ENCODE assay signal across 14 cellular contexts in the genomic region with DNA sequence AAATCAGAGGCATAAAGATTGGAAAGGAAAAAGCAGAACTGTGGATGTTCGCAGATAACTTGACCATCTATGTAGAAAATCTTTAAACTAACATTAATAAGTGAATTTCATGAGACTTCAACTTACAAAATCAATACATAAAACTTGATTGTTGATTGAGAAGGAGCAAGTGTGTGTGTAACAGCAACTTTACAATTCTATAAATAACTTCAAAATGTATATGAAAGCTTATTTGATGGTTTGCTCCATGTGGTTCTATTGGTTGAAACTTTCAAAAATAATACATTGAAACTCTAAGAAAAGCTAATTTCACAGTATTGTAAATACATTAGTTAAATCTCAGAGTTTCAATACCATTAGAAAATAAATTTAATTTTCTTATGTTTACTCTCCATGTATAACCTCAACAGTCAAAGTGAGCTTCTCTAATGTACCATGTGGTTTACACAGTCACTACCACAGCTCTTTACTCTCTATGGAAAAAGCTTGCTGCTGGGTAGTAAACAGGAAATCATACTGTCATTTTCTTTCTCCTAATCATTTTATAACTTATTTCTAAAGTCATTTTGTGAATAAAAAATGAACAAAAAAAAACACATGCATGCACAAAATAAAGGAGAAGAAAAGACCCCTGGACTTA. TPM values are rescaled to one million over a fixed set of nuclear protein-coding genes. Genes with fewer than 3 reads are reported as not detected.
DNase-seq lines count a peak whose midpoint lies in the region; ATAC-seq, FAIRE-seq and TF ChIP-seq lines count a peak whose summit lies in the region.
"Had no signal": no experiment of that assay in that cellular context is flagged by ENCODE, and none has a peak within 500 bp of the region (broad histone marks: within the 10 kb centered on the region; RNA-seq: fewer than 3 reads in every experiment).

No MANE protein-coding gene starts in this region.

- peak overlapping the region; percentile 40 for H3K4me3 Mint-ChIP-seq in CD8-positive, alpha-beta T cell
- H3K4me3 Mint-ChIP-seq in activated naive CD8-positive, alpha-beta T cell, result peak overlapping the region; percentile 46
- H3K4me3 Mint-ChIP-seq in Caco-2 (ENCODE audit: unreplicated experiment), result no peak overlapping the region
- H3K4me3 Mint-ChIP-seq: GM23338, mesothelial cell of epicardium had no signal

- H3K9me3 Mint-ChIP-seq in CD8-positive, alpha-beta T cell, result peaks cover 12% of the 10 kb centered on the region
- H3K9me3 Mint-ChIP-seq in activated naive CD8-positive, alpha-beta T cell (ENCODE audit: low read depth), result peaks cover 10% of the 10 kb centered on the region
- peaks cover 12% of the 10 kb centered on the region for H3K9me3 Mint-ChIP-seq in Caco-2 (ENCODE audit: unreplicated experiment)

- H3K36me3 Mint-ChIP-seq in CD8-positive, alpha-beta T cell, result peaks cover 45% of the 10 kb centered on the region
- H3K36me3 Mint-ChIP-seq in activated naive CD8-positive, alpha-beta T cell, result peaks cover 22% of the 10 kb centered on the region
- H3K36me3 Mint-ChIP-seq in Caco-2 (ENCODE audit: insufficient read depth, unreplicated experiment), result no peaks in the 10 kb centered on the region

- intact Hi-C loops in CD8-positive, alpha-beta T cell (cut with DNase I, micrococcal nuclease), result loop anchor here (1.0 kb wide), 2 partner anchors 10 to 12 kb away; a partner anchor contains a TSS
- intact Hi-C loops in Caco-2 (cut with micrococcal nuclease; ENCODE audit: unreplicated experiment), result no loop called here

- H3K4me1 ChIP-seq in CD8-positive, alpha-beta T cell (ENCODE audit: insufficient read depth, low read length), result peaks cover 20% of the 10 kb centered on the region
- no peaks in the 10 kb centered on the region for H3K4me1 ChIP-seq in Caco-2

- no peak for DNase-seq in CD8-positive, alpha-beta T cell
- DNase-seq in NCI-H2171 treated with DMSO at 0.1 percent for 48 hours (lab: John Stamatoyannopoulos, UW) (no peak), NCI-H226 (no peak), Caco-2 (no peak), urothelium cell line (ENCODE audit: low spot score) (no peak)
- DNase-seq: cerebellar nuclear complex, foreskin melanocyte, NCI-H524 had no signal

- POLR2A ChIA-PET in CD8-positive, alpha-beta T cell (lab: Charles Lee), result interaction anchor here (1.2 to 1.4 kb wide), 4 partner anchors 13 to 237 kb away, joined by 3 to 6 read pairs (median 4); no protein-coding TSS in a partner anchor
- POLR2A ChIA-PET in Caco-2 (lab: Charles Lee), result no interaction called here

- H3K27me3 Mint-ChIP-seq in CD8-positive, alpha-beta T cell (ENCODE audit: low read depth), result no peaks in the 10 kb centered on the region
- H3K27me3 Mint-ChIP-seq in activated naive CD8-positive, alpha-beta T cell, result no peaks in the 10 kb centered on the region
- peaks cover 3% of the 10 kb centered on the region for H3K27me3 Mint-ChIP-seq in Caco-2 (ENCODE audit: insufficient read depth, unreplicated experiment)

- peak; percentile 89 for ATAC-seq in CD8-positive, alpha-beta T cell
- peak; percentile 83 for ATAC-seq in GM19395 (IDR thresholded peaks at IDR 0.05; ENCODE audit: unreplicated experiment)
- ATAC-seq in HG03095 (IDR thresholded peaks at IDR 0.05; ENCODE audit: unreplicated experiment), result peak; percentile 76
- ATAC-seq: GM23338, SK-N-SH treated with all-trans-retinoic acid at 6 μM for 48 hours had no signal

- no TSS peak for BruUV-seq in Caco-2 (replicated peaks; lab: Mats Ljungman, UMichigan)

- TF ChIP-seq CTCF in CD8-positive, alpha-beta T cell (IDR thresholded peaks at IDR 0.05), result no peak
- TF ChIP-seq CTCF in Caco-2 (IDR thresholded peaks at IDR 0.05; ENCODE audit: insufficient read depth in 1 of 2, low read depth in 1 of 2, low read length in 1 of 2, severe bottlenecking in 1 of 2, unreplicated experiment in 1 of 2), result no peak

- FAIRE-seq in urothelium cell line (lab: Jason Lieb, UNC), result no peak

- no peak overlapping the region for H3K27ac ChIP-seq in CD8-positive, alpha-beta T cell (ENCODE audit: low read depth, low read length)

- H3K4me1 Mint-ChIP-seq in CD8-positive, alpha-beta T cell (ENCODE audit: low read depth), result peaks cover 47% of the 10 kb centered on the region
- peaks cover 49% of the 10 kb centered on the region for H3K4me1 Mint-ChIP-seq in activated naive CD8-positive, alpha-beta T cell (ENCODE audit: low read depth)
- no peaks in the 10 kb centered on the region for H3K4me1 Mint-ChIP-seq in Caco-2 (ENCODE audit: low read depth, unreplicated experiment)

- no peak overlapping the region for H3K4me3 ChIP-seq in CD8-positive, alpha-beta T cell (ENCODE audit: low read depth, low read length)
- no peak overlapping the region for H3K4me3 ChIP-seq in Caco-2 (ENCODE audit: low read depth, low read length)
- H3K4me3 ChIP-seq: GM23338 had no signal

- H3K27me3 ChIP-seq in CD8-positive, alpha-beta T cell (ENCODE audit: insufficient read depth, low read length), result no peaks in the 10 kb centered on the region
- no peaks in the 10 kb centered on the region for H3K27me3 ChIP-seq in Caco-2 (replicated peaks; ENCODE audit: control insufficient read depth, insufficient read depth, low read length)

- no peaks in the 10 kb centered on the region for H3K36me3 ChIP-seq in CD8-positive, alpha-beta T cell (ENCODE audit: insufficient read depth, low read length)
- H3K36me3 ChIP-seq in Caco-2 (ENCODE audit: control insufficient read depth, insufficient read depth, low read length), result no peaks in the 10 kb centered on the region

- peak overlapping the region; percentile 86 for H3K27ac Mint-ChIP-seq in CD8-positive, alpha-beta T cell
- H3K27ac Mint-ChIP-seq in activated naive CD8-positive, alpha-beta T cell, result peak overlapping the region; percentile 90
- no peak overlapping the region for H3K27ac Mint-ChIP-seq in Caco-2 (ENCODE audit: unreplicated experiment)
- H3K27ac Mint-ChIP-seq: GM23338, mesothelial cell of epicardium had no signal

- CTCF ChIA-PET in CD8-positive, alpha-beta T cell (lab: Charles Lee), result interaction anchor here (0.7 to 1.0 kb wide), 2 partner anchors 11 to 245 kb away, joined by 3 read pairs; no protein-coding TSS in a partner anchor
- CTCF ChIA-PET in Caco-2 (lab: Charles Lee), result no interaction called here

- H3K9me3 ChIP-seq in CD8-positive, alpha-beta T cell (ENCODE audit: low read length), result no peaks in the 10 kb centered on the region
- H3K9me3 ChIP-seq in Caco-2, result no peaks in the 10 kb centered on the region; the same call in 1 of the 2 replicates

RNA-seq across cellular contexts. Expression of a gene that starts 12.0 kb away (rescaled TPM):
- 10 to 100 TPM; 76.6 to 83.2 TPM for total RNA-seq in CD8-positive, alpha-beta T cell
- 3.7 and 4.0 TPM in 2 replicates for total RNA-seq in Caco-2 (2022)

Comparison
In these comparisons a context has a peak if more than half of its experiments do, and no peak if none do; other contexts are left out.
1. RNA of a gene that starts 12.0 kb away (total RNA-seq): 76.6 to 83.2 TPM in CD8-positive, alpha-beta T cell; 3.7 to 4.0 TPM in Caco-2; every median in the first group is over 10 times any median in the second.
2. Peak in every context shown above with its lines, with median percentiles within 50 percentile points of each other: ATAC-seq.